8 cellular contexts compared by ENCODE assay signal in the genomic region with DNA sequence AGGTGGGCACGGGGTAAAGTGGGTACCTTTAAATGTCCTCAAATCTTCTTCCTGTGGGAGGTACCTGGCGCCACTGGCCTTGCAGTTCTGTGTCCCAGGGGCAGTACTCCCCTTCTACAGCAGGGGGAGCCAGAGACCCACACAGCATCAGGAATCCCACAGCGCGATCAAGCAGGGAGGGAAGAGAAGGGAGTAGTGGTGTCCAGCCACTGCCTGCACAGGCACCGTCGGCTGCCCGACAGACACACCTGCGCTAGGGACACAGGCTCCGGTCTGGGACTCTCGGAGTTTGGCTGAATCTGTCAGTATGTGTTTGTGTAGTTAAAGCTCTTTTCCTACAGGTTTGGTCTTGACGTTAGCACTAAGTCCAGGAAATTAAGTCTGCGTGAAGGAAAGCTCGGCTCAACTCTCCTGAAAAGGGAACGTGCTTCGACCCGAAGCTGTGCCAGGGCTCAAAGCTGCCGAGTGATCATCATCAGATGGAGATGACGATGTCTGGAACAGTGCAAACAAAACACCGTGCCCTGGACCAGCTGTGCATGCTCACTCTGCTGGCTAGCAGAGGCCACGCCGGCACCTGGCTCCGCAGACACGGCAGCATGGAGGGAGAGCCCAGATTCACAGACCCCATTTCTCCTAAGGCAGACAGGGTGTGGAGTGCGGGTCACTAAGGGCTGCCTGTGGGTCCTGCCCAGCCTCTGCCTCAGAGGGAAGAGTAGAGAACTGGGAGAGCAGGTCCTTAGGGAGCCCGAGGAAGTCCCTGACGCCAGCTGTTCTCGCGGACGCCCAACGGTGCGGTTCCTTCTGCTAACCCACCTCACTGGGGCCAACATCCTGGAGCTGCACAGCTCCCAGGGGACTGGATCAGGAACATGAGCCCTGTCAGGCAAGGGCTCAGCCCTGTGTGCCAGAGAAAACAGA. TPM values are rescaled to one million over a fixed set of nuclear protein-coding genes. Genes with fewer than 3 reads are reported as not detected.
DNase-seq lines count a peak whose midpoint lies in the region; ATAC-seq and TF ChIP-seq lines count a peak whose summit lies in the region.

No MANE protein-coding gene starts in this region.

- H3K4me1 ChIP-seq in mucosa of descending colon (ENCODE audit: low read depth), result peaks cover 16% of the 10 kb centered on the region

- H3K9me3 ChIP-seq in mucosa of descending colon, result no peaks in the 10 kb centered on the region

- peak; percentile 56 for ATAC-seq in HG03565 (IDR thresholded peaks at IDR 0.05; ENCODE audit: unreplicated experiment)
- ATAC-seq in mucosa of descending colon, result peak; percentile 91
- ATAC-seq in GM21526 (IDR thresholded peaks at IDR 0.05; ENCODE audit: low FRiP score, unreplicated experiment), result no peak

- peaks cover 6% of the 10 kb centered on the region for H3K36me3 ChIP-seq in mucosa of descending colon (ENCODE audit: low read depth)

- peak; percentile 99 for TF ChIP-seq CTCF in mucosa of descending colon (IDR thresholded peaks at IDR 0.05)

- peak; percentile 62 for DNase-seq in GDM1 (lab: John Stamatoyannopoulos, UW)
- DNase-seq in NOMO-1 treated with dmso at 0.1 percent for 144 hours (lab: John Stamatoyannopoulos, UW; ENCODE audit: unreplicated experiment), result peak; percentile 13
- peak; percentile 84 for DNase-seq in activated CD8-positive, alpha-beta memory T cell treated with anti-CD3 and anti-CD28 coated beads, Interleukin-2, amount 50 U/mL, for 4 hours
- peak; percentile 95 for DNase-seq in epidermal melanocyte (ENCODE audit: insufficient read length, low spot score)
- DNase-seq in mucosa of descending colon, result peak; percentile 82 to 96 (median 93)
- DNase-seq in stimulated activated CD8-positive, alpha-beta memory T cell treated with anti-CD3 and anti-CD28 coated beads, Interleukin-2, amount 100 ng/mL, for 1 hour (ENCODE audit: low read depth in 2 of 2), result peak; percentile 53 to 68

- H3K4me3 ChIP-seq in mucosa of descending colon, result no peak overlapping the region

- intact Hi-C loops in mucosa of descending colon (cut with DNase I, micrococcal nuclease), result loop anchor here (5.0 to 10.0 kb wide), 3 partner anchors 62 to 247 kb away; partner anchors contain the start of gene PEX26 (in 2 of the 2)

RNA-seq across cellular contexts. Expression of gene BID, which starts 56.0 kb away (rescaled TPM):
- total RNA-seq in mucosa of descending colon, result 10 to 100 TPM; 17.9 to 35.0 (median 21.8) TPM

Comparison
In these comparisons a context has a peak if more than half of its experiments do, and no peak if none do; other contexts are left out.
1. DNase-seq: peak in every context shown above with its lines; median percentile 95 in epidermal melanocyte; 93 in mucosa of descending colon; 84 in activated CD8-positive, alpha-beta memory T cell treated with anti-CD3 and anti-CD28 coated beads, Interleukin-2, amount 50 U/mL, for 4 hours; 62 in GDM1; 60 in stimulated activated CD8-positive, alpha-beta memory T cell treated with anti-CD3 and anti-CD28 coated beads, Interleukin-2, amount 100 ng/mL, for 1 hour; 13 in NOMO-1 treated with dmso at 0.1 percent for 144 hours.